ENCODE assay signal across 11 cellular contexts in genomic region chr12:70692681-70693288, GRCh38. TPM values are rescaled to one million over a fixed set of nuclear protein-coding genes. Genes with fewer than 3 reads are reported as not detected.
A peak's percentile ranks its signal among the peaks of the same experiment; 100 is the strongest.
DNase-seq lines count a peak whose midpoint lies in the region; ATAC-seq and TF ChIP-seq lines count a peak whose summit lies in the region.
"Had no signal": no experiment of that assay in that cellular context is flagged by ENCODE, and none has a peak within 500 bp of the region (broad histone marks: within the 10 kb centered on the region; RNA-seq: fewer than 3 reads in every experiment).

No MANE protein-coding gene starts in this region.

- no peak for TF ChIP-seq POLR2A in tibial nerve (IDR thresholded peaks at IDR 0.05)

- intact Hi-C loops in activated CD8-positive, alpha-beta T cell treated with anti-CD3 and anti-CD28 coated beads for 36 hours (cut with micrococcal nuclease): no loop called here

- CTCF ChIA-PET in activated CD8-positive, alpha-beta T cell treated with anti-CD3 and anti-CD28 coated beads for 36 hours (lab: Charles Lee): interaction anchor here (1.0 to 1.5 kb wide), 2 partner anchors 37 to 792 kb away, joined by 3 read pairs; no protein-coding TSS in a partner anchor
- CTCF ChIA-PET in activated CD8-positive, alpha-beta T cell treated with anti-CD3 and anti-CD28 coated beads, Interleukin-2, amount 10 ng/mL, durations not matched to agents 7 days and 5 days (lab: Charles Lee): no interaction called here
- CTCF ChIA-PET in CD8-positive, alpha-beta memory T cell (lab: Charles Lee): no interaction called here

- DNase-seq in activated CD8-positive, alpha-beta T cell treated with anti-CD3 and anti-CD28 coated beads for 36 hours: no peak
- DNase-seq in activated CD8-positive, alpha-beta T cell treated with anti-CD3 and anti-CD28 coated beads, Interleukin-2, amount 10 ng/mL, durations not matched to agents 7 days and 5 days: no peak
- DNase-seq in RKO (ENCODE audit: low spot score): peak; percentile 51
- peak; percentile 5 for DNase-seq in fibroblast of the conjunctiva (ENCODE audit: low read depth)
- DNase-seq in tibial nerve (ENCODE audit: low spot score in 2 of 2): no peak
- no peak for DNase-seq in activated CD4-positive, alpha-beta T cell treated with anti-CD3 and anti-CD28 coated beads for 4 hours
- DNase-seq in CD8-positive, alpha-beta memory T cell: no peak
- DNase-seq: Caco-2, stomach had no signal

- H3K4me3 Mint-ChIP-seq in activated CD8-positive, alpha-beta T cell treated with anti-CD3 and anti-CD28 coated beads for 36 hours: no peak overlapping the region
- H3K4me3 Mint-ChIP-seq in activated CD8-positive, alpha-beta T cell treated with anti-CD3 and anti-CD28 coated beads, Interleukin-2, amount 10 ng/mL, durations not matched to agents 7 days and 5 days: no peak overlapping the region
- no peak overlapping the region for H3K4me3 Mint-ChIP-seq in CD8-positive, alpha-beta memory T cell
- H3K4me3 Mint-ChIP-seq: memory B cell had no signal

- peaks cover 0 to 5% (median 0%) of the 10 kb centered on the region in 4 donors for H3K4me1 ChIP-seq in tibial nerve
- no peaks in the 10 kb centered on the region for H3K4me1 ChIP-seq in CD8-positive, alpha-beta memory T cell (ENCODE audit: insufficient read depth, low read length)
- H3K4me1 ChIP-seq: Caco-2, stomach had no signal

- peak; percentile 18 for TF ChIP-seq CTCF in activated CD8-positive, alpha-beta T cell treated with anti-CD3 and anti-CD28 coated beads for 36 hours (IDR thresholded peaks at IDR 0.05)
- peak in 4 of 5 experiments; percentile 17 to 41 (median 30) for TF ChIP-seq CTCF in tibial nerve (IDR thresholded peaks at IDR 0.05)

- no peak for ATAC-seq in activated CD8-positive, alpha-beta T cell treated with anti-CD3 and anti-CD28 coated beads for 36 hours
- ATAC-seq in activated CD8-positive, alpha-beta T cell treated with anti-CD3 and anti-CD28 coated beads, Interleukin-2, amount 10 ng/mL, durations not matched to agents 7 days and 5 days: no peak
- no peak for ATAC-seq in HG03521 (IDR thresholded peaks at IDR 0.05; ENCODE audit: unreplicated experiment)

- no peaks in the 10 kb centered on the region for H3K36me3 ChIP-seq in tibial nerve
- H3K36me3 ChIP-seq in CD8-positive, alpha-beta memory T cell (ENCODE audit: insufficient read depth, low read length): no peaks in the 10 kb centered on the region
- H3K36me3 ChIP-seq: stomach had no signal

- H3K27me3 ChIP-seq in tibial nerve: no peaks in the 10 kb centered on the region
- H3K27me3 ChIP-seq in CD8-positive, alpha-beta memory T cell (ENCODE audit: insufficient read depth, low read length, poor library complexity, severe bottlenecking): no peaks in the 10 kb centered on the region
- H3K27me3 ChIP-seq: stomach had no signal

- H3K9me3 Mint-ChIP-seq in activated CD8-positive, alpha-beta T cell treated with anti-CD3 and anti-CD28 coated beads for 36 hours: no peaks in the 10 kb centered on the region
- no peaks in the 10 kb centered on the region for H3K9me3 Mint-ChIP-seq in activated CD8-positive, alpha-beta T cell treated with anti-CD3 and anti-CD28 coated beads, Interleukin-2, amount 10 ng/mL, durations not matched to agents 7 days and 5 days (ENCODE audit: insufficient read depth)
- no peaks in the 10 kb centered on the region for H3K9me3 Mint-ChIP-seq in CD8-positive, alpha-beta memory T cell
- H3K9me3 Mint-ChIP-seq: memory B cell had no signal

- POLR2A ChIA-PET in activated CD8-positive, alpha-beta T cell treated with anti-CD3 and anti-CD28 coated beads for 36 hours (lab: Charles Lee): no interaction called here
- POLR2A ChIA-PET in activated CD8-positive, alpha-beta T cell treated with anti-CD3 and anti-CD28 coated beads, Interleukin-2, amount 10 ng/mL, durations not matched to agents 7 days and 5 days (lab: Charles Lee): no interaction called here
- POLR2A ChIA-PET in CD8-positive, alpha-beta memory T cell (lab: Charles Lee): no interaction called here

- no peak overlapping the region for H3K27ac Mint-ChIP-seq in activated CD8-positive, alpha-beta T cell treated with anti-CD3 and anti-CD28 coated beads for 36 hours
- H3K27ac Mint-ChIP-seq in activated CD8-positive, alpha-beta T cell treated with anti-CD3 and anti-CD28 coated beads, Interleukin-2, amount 10 ng/mL, durations not matched to agents 7 days and 5 days: no peak overlapping the region
- no peak overlapping the region for H3K27ac Mint-ChIP-seq in CD8-positive, alpha-beta memory T cell
- H3K27ac Mint-ChIP-seq: memory B cell had no signal

- H3K9me3 ChIP-seq in tibial nerve: no peaks in the 10 kb centered on the region
- no peaks in the 10 kb centered on the region for H3K9me3 ChIP-seq in CD8-positive, alpha-beta memory T cell (ENCODE audit: low read length)
- H3K9me3 ChIP-seq: Caco-2, stomach had no signal

- no peaks in the 10 kb centered on the region for H3K4me1 Mint-ChIP-seq in activated CD8-positive, alpha-beta T cell treated with anti-CD3 and anti-CD28 coated beads for 36 hours (ENCODE audit: low read depth)
- H3K4me1 Mint-ChIP-seq in activated CD8-positive, alpha-beta T cell treated with anti-CD3 and anti-CD28 coated beads, Interleukin-2, amount 10 ng/mL, durations not matched to agents 7 days and 5 days (ENCODE audit: low read depth): peaks cover 3% of the 10 kb centered on the region
- no peaks in the 10 kb centered on the region for H3K4me1 Mint-ChIP-seq in CD8-positive, alpha-beta memory T cell
- H3K4me1 Mint-ChIP-seq: memory B cell had no signal

- no peak overlapping the region for H3K4me3 ChIP-seq in tibial nerve
- H3K4me3 ChIP-seq in CD8-positive, alpha-beta memory T cell (ENCODE audit: low read length): no peak overlapping the region
- H3K4me3 ChIP-seq: stomach had no signal

- no peak overlapping the region for H3K27ac ChIP-seq in tibial nerve
- no peak overlapping the region for H3K27ac ChIP-seq in CD8-positive, alpha-beta memory T cell (ENCODE audit: low read depth, low read length)
- H3K27ac ChIP-seq: stomach had no signal

- peaks cover 3% of the 10 kb centered on the region for H3K27me3 Mint-ChIP-seq in activated CD8-positive, alpha-beta T cell treated with anti-CD3 and anti-CD28 coated beads for 36 hours
- no peaks in the 10 kb centered on the region for H3K27me3 Mint-ChIP-seq in activated CD8-positive, alpha-beta T cell treated with anti-CD3 and anti-CD28 coated beads, Interleukin-2, amount 10 ng/mL, durations not matched to agents 7 days and 5 days (ENCODE audit: low read depth)
- H3K27me3 Mint-ChIP-seq in CD8-positive, alpha-beta memory T cell: no peaks in the 10 kb centered on the region

- H3K36me3 Mint-ChIP-seq in activated CD8-positive, alpha-beta T cell treated with anti-CD3 and anti-CD28 coated beads for 36 hours (ENCODE audit: low read depth): no peaks in the 10 kb centered on the region
- H3K36me3 Mint-ChIP-seq in activated CD8-positive, alpha-beta T cell treated with anti-CD3 and anti-CD28 coated beads, Interleukin-2, amount 10 ng/mL, durations not matched to agents 7 days and 5 days (ENCODE audit: low read depth): no peaks in the 10 kb centered on the region
- no peaks in the 10 kb centered on the region for H3K36me3 Mint-ChIP-seq in CD8-positive, alpha-beta memory T cell
- H3K36me3 Mint-ChIP-seq: memory B cell had no signal

- no peak for TF ChIP-seq EP300 in tibial nerve (IDR thresholded peaks at IDR 0.05)

RNA-seq across cellular contexts. Expression of gene PTPRB, which starts 55.6 kb away (rescaled TPM):
- total RNA-seq in activated CD8-positive, alpha-beta T cell treated with anti-CD3 and anti-CD28 coated beads for 36 hours: not detected
- total RNA-seq in activated CD8-positive, alpha-beta T cell treated with anti-CD3 and anti-CD28 coated beads, Interleukin-2, amount 10 ng/mL, durations not matched to agents 7 days and 5 days: not detected
- total RNA-seq in tibial nerve: 10 to 100 TPM; 14.4 to 62.6 (median 34.3) TPM
- not detected for total RNA-seq in CD8-positive, alpha-beta memory T cell
- polyA plus RNA-seq in CD8-positive, alpha-beta memory T cell: not detected

Comparison
In these comparisons a context has a peak if more than half of its experiments do, and no peak if none do; other contexts are left out.
1. DNase-seq: peak in RKO (single experiment) and fibroblast of the conjunctiva (single experiment); none in activated CD8-positive, alpha-beta T cell treated with anti-CD3 and anti-CD28 coated beads for 36 hours (single experiment), activated CD8-positive, alpha-beta T cell treated with anti-CD3 and anti-CD28 coated beads, Interleukin-2, amount 10 ng/mL, durations not matched to agents 7 days and 5 days (single experiment), tibial nerve (0 of 2), activated CD4-positive, alpha-beta T cell treated with anti-CD3 and anti-CD28 coated beads for 4 hours (0 of 2) and CD8-positive, alpha-beta memory T cell (0 of 5).
2. RNA of gene PTPRB, which starts 55.6 kb away (total RNA-seq): 14.4 to 62.6 TPM in tibial nerve; not detected in activated CD8-positive, alpha-beta T cell treated with anti-CD3 and anti-CD28 coated beads, Interleukin-2, amount 10 ng/mL, durations not matched to agents 7 days and 5 days, not detected in activated CD8-positive, alpha-beta T cell treated with anti-CD3 and anti-CD28 coated beads for 36 hours and not detected in CD8-positive, alpha-beta memory T cell; every median in the first group is over 10 times any median in the second.